5 cellular contexts compared by ENCODE assay signal in genomic region chr13:113514844-113515243, GRCh38.
"Had no signal": no experiment of that assay in that cellular context is flagged by ENCODE, and none has a peak within 500 bp of the region (broad histone marks: within the 10 kb centered on the region; RNA-seq: fewer than 3 reads in every experiment).

No MANE protein-coding gene starts in this region.

- H3K27ac ChIP-seq: HL-60 had no signal

- H3K4me3 Mint-ChIP-seq: IgD-negative memory B cell had no signal

- H3K27me3 Mint-ChIP-seq: IgD-negative memory B cell had no signal

- H3K27ac Mint-ChIP-seq: IgD-negative memory B cell had no signal

- DNase-seq: IMR-90 had no signal

- H3K9me3 Mint-ChIP-seq: IgD-negative memory B cell had no signal

- H3K4me3 ChIP-seq: K562 had no signal

- ATAC-seq: HepG2, K562 had no signal
